1 cellular context compared by ENCODE assay signal in the genomic region with DNA sequence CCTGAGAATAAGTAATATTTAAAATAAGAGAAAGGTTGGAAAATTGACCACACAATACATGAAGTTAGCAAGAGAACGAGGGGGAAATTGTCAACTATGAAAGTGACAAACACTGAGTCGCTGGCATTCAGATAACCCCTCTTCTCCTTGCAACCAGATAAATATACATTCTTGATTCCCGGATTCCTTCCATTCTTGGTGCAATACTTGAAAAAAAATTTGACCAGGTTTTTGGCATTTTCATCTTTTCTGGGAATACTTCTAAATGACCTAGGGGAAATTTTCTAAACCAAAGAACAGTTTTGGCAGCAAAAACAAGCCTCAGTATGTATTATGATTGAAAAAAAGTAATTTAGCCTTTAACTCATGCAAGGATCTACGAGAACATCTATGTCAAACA.
TF ChIP-seq lines count a peak whose summit lies in the region.

No MANE protein-coding gene starts in this region.

TF ChIP-seq in GM23338, 12 proteins besides CTCF, POLR2A, EP300 and RAD21 (continued from another document):
- TF ChIP-seq, protein P1, sequence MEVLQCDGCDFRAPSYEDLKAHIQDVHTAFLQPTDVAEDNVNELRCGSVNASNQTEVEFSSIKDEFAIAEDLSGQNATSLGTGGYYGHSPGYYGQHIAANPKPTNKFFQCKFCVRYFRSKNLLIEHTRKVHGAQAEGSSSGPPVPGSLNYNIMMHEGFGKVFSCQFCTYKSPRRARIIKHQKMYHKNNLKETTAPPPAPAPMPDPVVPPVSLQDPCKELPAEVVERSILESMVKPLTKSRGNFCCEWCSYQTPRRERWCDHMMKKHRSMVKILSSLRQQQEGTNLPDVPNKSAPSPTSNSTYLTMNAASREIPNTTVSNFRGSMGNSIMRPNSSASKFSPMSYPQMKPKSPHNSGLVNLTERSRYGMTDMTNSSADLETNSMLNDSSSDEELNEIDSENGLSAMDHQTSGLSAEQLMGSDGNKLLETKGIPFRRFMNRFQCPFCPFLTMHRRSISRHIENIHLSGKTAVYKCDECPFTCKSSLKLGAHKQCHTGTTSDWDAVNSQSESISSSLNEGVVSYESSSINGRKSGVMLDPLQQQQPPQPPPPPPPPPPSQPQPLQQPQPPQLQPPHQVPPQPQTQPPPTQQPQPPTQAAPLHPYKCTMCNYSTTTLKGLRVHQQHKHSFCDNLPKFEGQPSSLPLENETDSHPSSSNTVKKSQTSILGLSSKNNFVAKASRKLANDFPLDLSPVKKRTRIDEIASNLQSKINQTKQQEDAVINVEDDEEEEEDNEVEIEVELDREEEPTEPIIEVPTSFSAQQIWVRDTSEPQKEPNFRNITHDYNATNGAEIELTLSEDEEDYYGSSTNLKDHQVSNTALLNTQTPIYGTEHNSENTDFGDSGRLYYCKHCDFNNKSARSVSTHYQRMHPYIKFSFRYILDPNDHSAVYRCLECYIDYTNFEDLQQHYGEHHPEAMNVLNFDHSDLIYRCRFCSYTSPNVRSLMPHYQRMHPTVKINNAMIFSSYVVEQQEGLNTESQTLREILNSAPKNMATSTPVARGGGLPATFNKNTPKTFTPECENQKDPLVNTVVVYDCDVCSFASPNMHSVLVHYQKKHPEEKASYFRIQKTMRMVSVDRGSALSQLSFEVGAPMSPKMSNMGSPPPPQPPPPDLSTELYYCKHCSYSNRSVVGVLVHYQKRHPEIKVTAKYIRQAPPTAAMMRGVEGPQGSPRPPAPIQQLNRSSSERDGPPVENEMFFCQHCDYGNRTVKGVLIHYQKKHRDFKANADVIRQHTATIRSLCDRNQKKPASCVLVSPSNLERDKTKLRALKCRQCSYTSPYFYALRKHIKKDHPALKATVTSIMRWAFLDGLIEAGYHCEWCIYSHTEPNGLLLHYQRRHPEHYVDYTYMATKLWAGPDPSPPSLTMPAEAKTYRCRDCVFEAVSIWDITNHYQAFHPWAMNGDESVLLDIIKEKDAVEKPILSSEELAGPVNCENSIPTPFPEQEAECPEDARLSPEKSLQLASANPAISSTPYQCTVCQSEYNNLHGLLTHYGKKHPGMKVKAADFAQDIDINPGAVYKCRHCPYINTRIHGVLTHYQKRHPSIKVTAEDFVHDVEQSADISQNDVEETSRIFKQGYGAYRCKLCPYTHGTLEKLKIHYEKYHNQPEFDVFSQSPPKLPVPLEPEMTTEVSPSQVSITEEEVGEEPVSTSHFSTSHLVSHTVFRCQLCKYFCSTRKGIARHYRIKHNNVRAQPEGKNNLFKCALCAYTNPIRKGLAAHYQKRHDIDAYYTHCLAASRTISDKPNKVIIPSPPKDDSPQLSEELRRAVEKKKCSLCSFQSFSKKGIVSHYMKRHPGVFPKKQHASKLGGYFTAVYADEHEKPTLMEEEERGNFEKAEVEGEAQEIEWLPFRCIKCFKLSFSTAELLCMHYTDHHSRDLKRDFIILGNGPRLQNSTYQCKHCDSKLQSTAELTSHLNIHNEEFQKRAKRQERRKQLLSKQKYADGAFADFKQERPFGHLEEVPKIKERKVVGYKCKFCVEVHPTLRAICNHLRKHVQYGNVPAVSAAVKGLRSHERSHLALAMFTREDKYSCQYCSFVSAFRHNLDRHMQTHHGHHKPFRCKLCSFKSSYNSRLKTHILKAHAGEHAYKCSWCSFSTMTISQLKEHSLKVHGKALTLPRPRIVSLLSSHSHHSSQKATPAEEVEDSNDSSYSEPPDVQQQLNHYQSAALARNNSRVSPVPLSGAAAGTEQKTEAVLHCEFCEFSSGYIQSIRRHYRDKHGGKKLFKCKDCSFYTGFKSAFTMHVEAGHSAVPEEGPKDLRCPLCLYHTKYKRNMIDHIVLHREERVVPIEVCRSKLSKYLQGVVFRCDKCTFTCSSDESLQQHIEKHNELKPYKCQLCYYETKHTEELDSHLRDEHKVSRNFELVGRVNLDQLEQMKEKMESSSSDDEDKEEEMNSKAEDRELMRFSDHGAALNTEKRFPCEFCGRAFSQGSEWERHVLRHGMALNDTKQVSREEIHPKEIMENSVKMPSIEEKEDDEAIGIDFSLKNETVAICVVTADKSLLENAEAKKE (CRISPR knock-in tag; IDR thresholded peaks at IDR 0.05), result no peak
- TF ChIP-seq JUNB (IDR thresholded peaks at IDR 0.05; ENCODE audit: unreplicated experiment) (no peak), STAT1 (IDR thresholded peaks at IDR 0.05; ENCODE audit: unreplicated experiment) (no peak), ZNF331 (CRISPR knock-in tag; IDR thresholded peaks at IDR 0.05; ENCODE audit: low read depth) (no peak), EZH2phosphoT487 (IDR thresholded peaks at IDR 0.05; ENCODE audit: unreplicated experiment) (no peak), POLR2AphosphoS5 (IDR thresholded peaks at IDR 0.05; ENCODE audit: low read depth) (no peak)
- TF ChIP-seq, protein P2, sequence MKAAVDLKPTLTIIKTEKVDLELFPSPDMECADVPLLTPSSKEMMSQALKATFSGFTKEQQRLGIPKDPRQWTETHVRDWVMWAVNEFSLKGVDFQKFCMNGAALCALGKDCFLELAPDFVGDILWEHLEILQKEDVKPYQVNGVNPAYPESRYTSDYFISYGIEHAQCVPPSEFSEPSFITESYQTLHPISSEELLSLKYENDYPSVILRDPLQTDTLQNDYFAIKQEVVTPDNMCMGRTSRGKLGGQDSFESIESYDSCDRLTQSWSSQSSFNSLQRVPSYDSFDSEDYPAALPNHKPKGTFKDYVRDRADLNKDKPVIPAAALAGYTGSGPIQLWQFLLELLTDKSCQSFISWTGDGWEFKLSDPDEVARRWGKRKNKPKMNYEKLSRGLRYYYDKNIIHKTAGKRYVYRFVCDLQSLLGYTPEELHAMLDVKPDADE (IDR thresholded peaks at IDR 0.05), result no peak
- TF ChIP-seq, protein P3, sequence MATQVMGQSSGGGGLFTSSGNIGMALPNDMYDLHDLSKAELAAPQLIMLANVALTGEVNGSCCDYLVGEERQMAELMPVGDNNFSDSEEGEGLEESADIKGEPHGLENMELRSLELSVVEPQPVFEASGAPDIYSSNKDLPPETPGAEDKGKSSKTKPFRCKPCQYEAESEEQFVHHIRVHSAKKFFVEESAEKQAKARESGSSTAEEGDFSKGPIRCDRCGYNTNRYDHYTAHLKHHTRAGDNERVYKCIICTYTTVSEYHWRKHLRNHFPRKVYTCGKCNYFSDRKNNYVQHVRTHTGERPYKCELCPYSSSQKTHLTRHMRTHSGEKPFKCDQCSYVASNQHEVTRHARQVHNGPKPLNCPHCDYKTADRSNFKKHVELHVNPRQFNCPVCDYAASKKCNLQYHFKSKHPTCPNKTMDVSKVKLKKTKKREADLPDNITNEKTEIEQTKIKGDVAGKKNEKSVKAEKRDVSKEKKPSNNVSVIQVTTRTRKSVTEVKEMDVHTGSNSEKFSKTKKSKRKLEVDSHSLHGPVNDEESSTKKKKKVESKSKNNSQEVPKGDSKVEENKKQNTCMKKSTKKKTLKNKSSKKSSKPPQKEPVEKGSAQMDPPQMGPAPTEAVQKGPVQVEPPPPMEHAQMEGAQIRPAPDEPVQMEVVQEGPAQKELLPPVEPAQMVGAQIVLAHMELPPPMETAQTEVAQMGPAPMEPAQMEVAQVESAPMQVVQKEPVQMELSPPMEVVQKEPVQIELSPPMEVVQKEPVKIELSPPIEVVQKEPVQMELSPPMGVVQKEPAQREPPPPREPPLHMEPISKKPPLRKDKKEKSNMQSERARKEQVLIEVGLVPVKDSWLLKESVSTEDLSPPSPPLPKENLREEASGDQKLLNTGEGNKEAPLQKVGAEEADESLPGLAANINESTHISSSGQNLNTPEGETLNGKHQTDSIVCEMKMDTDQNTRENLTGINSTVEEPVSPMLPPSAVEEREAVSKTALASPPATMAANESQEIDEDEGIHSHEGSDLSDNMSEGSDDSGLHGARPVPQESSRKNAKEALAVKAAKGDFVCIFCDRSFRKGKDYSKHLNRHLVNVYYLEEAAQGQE (IDR thresholded peaks at IDR 0.05; ENCODE audit: unreplicated experiment), result no peak
TF ChIP-seq in GM23338: peak in this region for 0.
